In the genomic region with DNA sequence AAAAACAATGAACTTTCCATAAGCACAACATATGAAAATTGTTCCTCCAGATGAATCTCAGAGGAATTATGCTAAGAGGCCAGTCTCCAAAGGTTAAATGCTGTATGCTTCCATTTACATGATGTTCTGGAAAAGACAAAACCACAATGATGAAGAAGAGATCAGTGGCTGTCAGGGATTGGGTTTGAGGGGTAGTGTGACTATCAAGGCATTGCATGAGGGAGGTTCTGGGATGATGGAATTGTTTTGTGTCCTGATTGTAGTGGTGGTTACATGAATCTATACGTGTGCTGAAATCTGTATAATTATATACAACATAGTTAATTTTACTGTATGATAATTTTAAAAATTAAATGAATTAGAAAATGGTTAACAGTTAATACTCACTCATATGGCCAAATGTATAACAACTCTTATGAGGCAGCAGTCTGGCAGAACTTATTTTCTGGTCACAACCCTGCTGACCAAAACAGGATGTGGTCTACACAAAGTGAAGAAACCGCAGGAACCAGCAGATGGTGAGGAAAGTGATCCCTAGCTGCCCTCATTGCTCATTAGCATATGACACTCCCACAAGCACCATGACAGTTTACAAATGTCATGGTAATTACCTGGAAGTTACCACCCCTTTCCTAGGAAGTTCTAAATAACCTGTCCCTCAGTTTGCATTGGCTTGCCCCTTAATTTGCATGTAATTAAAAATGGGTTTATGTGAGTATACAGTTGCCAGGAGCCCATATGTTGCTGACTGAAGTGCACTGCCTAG, we compare ENCODE assay signal across 8 cellular contexts. TPM values are rescaled to one million over a fixed set of nuclear protein-coding genes. Genes with fewer than 3 reads are reported as not detected.
DNase-seq lines count a peak whose midpoint lies in the region; ATAC-seq lines count a peak whose summit lies in the region.

No MANE protein-coding gene starts in this region.

- peak; percentile 90 for ATAC-seq in GM18502 (IDR thresholded peaks at IDR 0.05; ENCODE audit: poor library complexity, unreplicated experiment)
- peak; percentile 83 for ATAC-seq in HG02884 (IDR thresholded peaks at IDR 0.05; ENCODE audit: unreplicated experiment)

- H3K9me3 Mint-ChIP-seq in activated CD4-positive, alpha-beta memory T cell treated with anti-CD3 and anti-CD28 coated beads for 36 hours = no peaks in the 10 kb centered on the region

- peak overlapping the region; percentile 38 for H3K27ac Mint-ChIP-seq in activated CD4-positive, alpha-beta memory T cell treated with anti-CD3 and anti-CD28 coated beads for 36 hours

- no peak overlapping the region for H3K4me3 ChIP-seq in ACC112 (ENCODE audit: low read depth, low read length)

- H3K36me3 ChIP-seq in ACC112 (ENCODE audit: insufficient read depth, low read length) = no peaks in the 10 kb centered on the region

- POLR2A ChIA-PET in activated CD4-positive, alpha-beta memory T cell treated with anti-CD3 and anti-CD28 coated beads for 36 hours (lab: Charles Lee) = interaction anchor here (0.6 to 1.2 kb wide), 3 partner anchors 107 to 167 kb away, joined by 3 read pairs; no protein-coding TSS in a partner anchor

- H3K4me3 Mint-ChIP-seq in activated CD4-positive, alpha-beta memory T cell treated with anti-CD3 and anti-CD28 coated beads for 36 hours = no peak overlapping the region

- DNase-seq in NCI-H226 (peak; percentile 74), germinal center (ENCODE audit: low spot score) (peak; percentile 39), occipital lobe (lab: John Stamatoyannopoulos, UW) (no peak)
- DNase-seq in activated CD4-positive, alpha-beta memory T cell treated with anti-CD3 and anti-CD28 coated beads for 36 hours = peak; percentile 86
- peak; percentile 22 for DNase-seq in stimulated activated CD8-positive, alpha-beta memory T cell treated with anti-CD3 and anti-CD28 coated beads, Interleukin-4, amount 100 ng/mL, for 24 hours (ENCODE audit: low read depth)

- H3K4me1 ChIP-seq in ACC112 (ENCODE audit: control insufficient read depth, insufficient read depth, low read length, unreplicated experiment) = peaks cover 18% of the 10 kb centered on the region

- no peaks in the 10 kb centered on the region for H3K27me3 ChIP-seq in ACC112 (ENCODE audit: insufficient read depth, low read length)

- intact Hi-C loops in activated CD4-positive, alpha-beta memory T cell treated with anti-CD3 and anti-CD28 coated beads for 36 hours (cut with micrococcal nuclease) = loop anchor here (1.0 to 5.0 kb wide), 5 partner anchors 43 to 207 kb away; partner anchors contain the start of gene RAD21L1

- H3K4me1 Mint-ChIP-seq in activated CD4-positive, alpha-beta memory T cell treated with anti-CD3 and anti-CD28 coated beads for 36 hours (ENCODE audit: low read depth) = peaks cover 23% of the 10 kb centered on the region

- no peak overlapping the region for H2AFZ ChIP-seq in ACC112 (ENCODE audit: low read length, unreplicated experiment)

- CTCF ChIA-PET in activated CD4-positive, alpha-beta memory T cell treated with anti-CD3 and anti-CD28 coated beads for 36 hours (lab: Charles Lee) = interaction anchor here (0.7 to 4.3 kb wide), 6 partner anchors 22 to 133 kb away, joined by 3 to 59 read pairs (median 9); partner anchors contain the start of gene NSFL1C

- H3K27ac ChIP-seq in ACC112 (ENCODE audit: low read depth, low read length) = peak overlapping the region; percentile 58; the same call in 1 of the 2 replicates

- H3K79me2 ChIP-seq in ACC112 (ENCODE audit: control insufficient read depth, insufficient read depth, low read length, unreplicated experiment) = no peaks in the 10 kb centered on the region

- no peaks in the 10 kb centered on the region for H3K27me3 Mint-ChIP-seq in activated CD4-positive, alpha-beta memory T cell treated with anti-CD3 and anti-CD28 coated beads for 36 hours

- H3K36me3 Mint-ChIP-seq in activated CD4-positive, alpha-beta memory T cell treated with anti-CD3 and anti-CD28 coated beads for 36 hours = peaks cover 11% of the 10 kb centered on the region

RNA-seq across cellular contexts. Expression of gene NSFL1C, which starts 31.9 kb away (rescaled TPM):
- total RNA-seq in activated CD4-positive, alpha-beta memory T cell treated with anti-CD3 and anti-CD28 coated beads for 36 hours = 10 to 100 TPM; 81.8 to 83.1 TPM
- total RNA-seq in occipital lobe = 28.9 TPM

RNA-seq across cellular contexts. Expression of gene FKBP1A, which starts 41.9 kb away (rescaled TPM):
- total RNA-seq in activated CD4-positive, alpha-beta memory T cell treated with anti-CD3 and anti-CD28 coated beads for 36 hours = 100 to 1,000 TPM; 247 to 252 TPM
- 79.4 TPM for total RNA-seq in occipital lobe

RNA-seq across cellular contexts. Expression of gene SIRPB2, which starts 56.5 kb away (rescaled TPM):
- not detected for total RNA-seq in activated CD4-positive, alpha-beta memory T cell treated with anti-CD3 and anti-CD28 coated beads for 36 hours
- total RNA-seq in occipital lobe = 0.62 TPM
